Comparison of ENCODE assay signal across 8 cellular contexts in genomic region chr3:126983653-126984390, GRCh38. TPM values are rescaled to one million over a fixed set of nuclear protein-coding genes. Genes with fewer than 3 reads are reported as not detected.
A peak's percentile ranks its signal among the peaks of the same experiment; 100 is the strongest.
DNase-seq lines count a peak whose midpoint lies in the region; ATAC-seq and TF ChIP-seq lines count a peak whose summit lies in the region.

No MANE protein-coding gene starts in this region.

- H3K27me3 ChIP-seq in HUES6 (ENCODE audit: control insufficient read depth, insufficient read depth, low read length) (peaks cover 13% of the 10 kb centered on the region), esophagus (ENCODE audit: control insufficient read depth in 1 of 2, insufficient read depth in 2 of 2, low read length in 2 of 2) (no peaks in the 10 kb centered on the region)

- H3K9me3 Mint-ChIP-seq in activated CD8-positive, alpha-beta T cell treated with anti-CD3 and anti-CD28 coated beads for 36 hours = no peaks in the 10 kb centered on the region
- H3K9me3 Mint-ChIP-seq in neural crest cell = no peaks in the 10 kb centered on the region

- H3K4me1 Mint-ChIP-seq in activated CD8-positive, alpha-beta T cell treated with anti-CD3 and anti-CD28 coated beads for 36 hours (ENCODE audit: low read depth) = peaks cover 20% of the 10 kb centered on the region
- H3K4me1 Mint-ChIP-seq in neural crest cell = peaks cover 12% of the 10 kb centered on the region

- intact Hi-C loops in activated CD8-positive, alpha-beta T cell treated with anti-CD3 and anti-CD28 coated beads for 36 hours (cut with micrococcal nuclease) = loop anchor here (5.0 kb wide), 1 partner anchor 307 kb away; no protein-coding TSS in a partner anchor

- DNase-seq in EH (ENCODE audit: low read depth) (peak; percentile 45), neural crest cell (ENCODE audit: low read depth, low spot score) (peak; percentile 29), inferior parietal cortex (ENCODE audit: extremely low spot score) (no peak), Kasumi-1 (lab: John Stamatoyannopoulos, UW) (no peak)
- DNase-seq in activated CD8-positive, alpha-beta T cell treated with anti-CD3 and anti-CD28 coated beads for 36 hours = peak; percentile 39

- peaks cover 7% of the 10 kb centered on the region for H3K27me3 Mint-ChIP-seq in activated CD8-positive, alpha-beta T cell treated with anti-CD3 and anti-CD28 coated beads for 36 hours
- H3K27me3 Mint-ChIP-seq in neural crest cell (ENCODE audit: low read depth) = peaks cover 11% of the 10 kb centered on the region

- peak overlapping the region; percentile 55 for H3K9ac ChIP-seq in HUES6 (ENCODE audit: low read length)

- H3K27ac ChIP-seq in HUES6 (ENCODE audit: low read depth, low read length) (no peak overlapping the region), esophagus (ENCODE audit: low read depth in 2 of 2, low read length in 1 of 2) (peak overlapping the region in 1 of 2 donors; percentile 11)

- no peak overlapping the region for H3K27ac Mint-ChIP-seq in activated CD8-positive, alpha-beta T cell treated with anti-CD3 and anti-CD28 coated beads for 36 hours
- no peak overlapping the region for H3K27ac Mint-ChIP-seq in neural crest cell (ENCODE audit: unreplicated experiment)

- H3K9me3 ChIP-seq in HUES6 (ENCODE audit: control insufficient read depth, insufficient read depth, low read depth, low read length) (no peaks in the 10 kb centered on the region), esophagus (ENCODE audit: control insufficient read depth in 2 of 2, insufficient read depth in 1 of 2, low read depth in 1 of 2, low read length in 1 of 2) (no peaks in the 10 kb centered on the region)

- CTCF ChIA-PET in activated CD8-positive, alpha-beta T cell treated with anti-CD3 and anti-CD28 coated beads for 36 hours (lab: Charles Lee) = interaction anchor here (1.2 to 1.8 kb wide), 3 partner anchors 14 to 472 kb away, joined by 3 to 7 read pairs (median 5); no protein-coding TSS in a partner anchor

- H3K4me3 ChIP-seq in HUES6 (ENCODE audit: low read depth, low read length) = peak overlapping the region; percentile 75
- peak overlapping the region; percentile 72 to 79 for H3K4me3 ChIP-seq in esophagus (ENCODE audit: low read depth in 1 of 2, low read length in 2 of 2)

- TF ChIP-seq CTCF in activated CD8-positive, alpha-beta T cell treated with anti-CD3 and anti-CD28 coated beads for 36 hours (IDR thresholded peaks at IDR 0.05) = no peak
- no peak for TF ChIP-seq CTCF in neural crest cell (conservative IDR thresholded peaks at IDR 0.05)

- ATAC-seq in activated CD8-positive, alpha-beta T cell treated with anti-CD3 and anti-CD28 coated beads for 36 hours = no peak
- no peak for ATAC-seq in GM21447 (IDR thresholded peaks at IDR 0.05; ENCODE audit: unreplicated experiment)

- WGBS in esophagus, 2 donors = 1 to 2% methylated on average over 47 to 61 of the region's 61 CpGs

- H3K4me1 ChIP-seq in HUES6 (ENCODE audit: control insufficient read depth, insufficient read depth, low read length) = peaks cover 25% of the 10 kb centered on the region; the same call in 1 of the 2 replicates
- peaks cover 15 to 26% of the 10 kb centered on the region in 2 donors for H3K4me1 ChIP-seq in esophagus (ENCODE audit: control insufficient read depth in 2 of 2, insufficient read depth in 2 of 2, low read length in 1 of 2)

- POLR2A ChIA-PET in activated CD8-positive, alpha-beta T cell treated with anti-CD3 and anti-CD28 coated beads for 36 hours (lab: Charles Lee) = no interaction called here

- peak overlapping the region; percentile 52 for H3K4me3 Mint-ChIP-seq in activated CD8-positive, alpha-beta T cell treated with anti-CD3 and anti-CD28 coated beads for 36 hours
- H3K4me3 Mint-ChIP-seq in neural crest cell = peak overlapping the region; percentile 70

- H3K36me3 ChIP-seq in HUES6 (ENCODE audit: control insufficient read depth, insufficient read depth, low read length) (peaks cover 5% of the 10 kb centered on the region), esophagus (ENCODE audit: control insufficient read depth in 2 of 2, insufficient read depth in 2 of 2, low read length in 1 of 2) (peaks cover 0 to 3% of the 10 kb centered on the region in 2 donors)

- H3K36me3 Mint-ChIP-seq in activated CD8-positive, alpha-beta T cell treated with anti-CD3 and anti-CD28 coated beads for 36 hours (ENCODE audit: low read depth) = no peaks in the 10 kb centered on the region
- H3K36me3 Mint-ChIP-seq in neural crest cell (ENCODE audit: low read depth) = no peaks in the 10 kb centered on the region

RNA-seq across cellular contexts. Expression of gene PLXNA1, which starts 0.9 kb away (rescaled TPM):
- 1 to 10 TPM; 5.1 to 6.6 TPM for total RNA-seq in activated CD8-positive, alpha-beta T cell treated with anti-CD3 and anti-CD28 coated beads for 36 hours
- polyA plus RNA-seq in esophagus = 10 to 100 TPM in 1 of 2 donors, 1 to 10 TPM in 1; 7.9 to 13.6 TPM
- total RNA-seq in neural crest cell = 90.4 and 94.0 TPM in 2 replicates

Comparison
In these comparisons a context has a peak if more than half of its experiments do, and no peak if none do; other contexts are left out.
1. DNase-seq: peak in EH (single experiment), activated CD8-positive, alpha-beta T cell treated with anti-CD3 and anti-CD28 coated beads for 36 hours (single experiment) and neural crest cell (single experiment); none in inferior parietal cortex (single experiment) and Kasumi-1 (0 of 2).
2. RNA of gene PLXNA1, which starts 0.9 kb away (total RNA-seq): 90.4 to 94.0 TPM in neural crest cell; 5.1 to 6.6 TPM in activated CD8-positive, alpha-beta T cell treated with anti-CD3 and anti-CD28 coated beads for 36 hours; every median in the first group is over 10 times any median in the second.